Comparison of ENCODE assay signal across 11 cellular contexts in the genomic region with DNA sequence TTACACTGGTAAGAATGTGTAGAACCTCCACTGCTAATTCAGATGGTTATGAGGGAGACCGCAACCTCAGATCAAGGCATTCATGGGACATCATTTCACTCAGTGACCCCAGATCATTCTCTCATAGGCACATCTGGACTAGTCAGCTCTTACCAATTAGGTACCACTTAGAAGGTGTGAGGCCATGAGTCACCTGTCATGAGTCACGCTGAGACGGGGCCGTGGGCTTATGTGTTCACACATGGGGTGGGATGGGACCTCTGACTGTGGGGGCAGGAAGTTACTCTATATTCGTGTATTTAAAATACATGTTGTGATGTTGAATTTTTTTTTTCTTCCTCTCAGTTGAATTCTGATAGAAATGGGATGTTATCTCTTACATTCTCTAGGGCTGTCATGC.
A peak's percentile ranks its signal among the peaks of the same experiment; 100 is the strongest.
DNase-seq lines count a peak whose midpoint lies in the region; ATAC-seq lines count a peak whose summit lies in the region.
"Had no signal": no experiment of that assay in that cellular context is flagged by ENCODE, and none has a peak within 500 bp of the region (broad histone marks: within the 10 kb centered on the region; RNA-seq: fewer than 3 reads in every experiment).

No MANE protein-coding gene starts in this region.

- peak; percentile 58 for DNase-seq in DMS53 (lab: John Stamatoyannopoulos, UW)
- no peak for DNase-seq in DMS53 treated with DMSO at 0.1 percent for 48 hours (lab: John Stamatoyannopoulos, UW; ENCODE audit: unreplicated experiment)
- DNase-seq in activated CD8-positive, alpha-beta memory T cell treated with anti-CD3 and anti-CD28 coated beads, Interleukin-2, amount 50 U/mL, for 1 hour (ENCODE audit: extremely low read depth): peak; percentile 7
- DNase-seq in kidney tubule cell (ENCODE audit: low spot score): peak; percentile 45
- peak; percentile 52 to 73 for DNase-seq in stimulated activated CD8-positive, alpha-beta memory T cell treated with anti-CD3 and anti-CD28 coated beads, Interleukin-15, amount 100 ng/mL, for 48 hours (ENCODE audit: low read depth in 2 of 2)
- DNase-seq in AML-193 (lab: John Stamatoyannopoulos, UW): no peak
- no peak for DNase-seq in SIG-M5 (lab: John Stamatoyannopoulos, UW)
- DNase-seq: colonic mucosa, NCI-H2227 treated with DMSO at 0.1 percent for 48 hours, ovary had no signal

- no peak for ATAC-seq in GM19395 (IDR thresholded peaks at IDR 0.05; ENCODE audit: unreplicated experiment)

Comparison
In these comparisons a context has a peak if more than half of its experiments do, and no peak if none do; other contexts are left out.
1. DNase-seq: peak in DMS53 (single experiment), activated CD8-positive, alpha-beta memory T cell treated with anti-CD3 and anti-CD28 coated beads, Interleukin-2, amount 50 U/mL, for 1 hour (single experiment), kidney tubule cell (single experiment) and stimulated activated CD8-positive, alpha-beta memory T cell treated with anti-CD3 and anti-CD28 coated beads, Interleukin-15, amount 100 ng/mL, for 48 hours (2 of 2); none in DMS53 treated with DMSO at 0.1 percent for 48 hours (single experiment), AML-193 (0 of 2) and SIG-M5 (single experiment).